Comparison of ENCODE assay signal across 1 cellular context in genomic region chr7:76505168-76506080, GRCh38.
TF ChIP-seq lines count a peak whose summit lies in the region.

No MANE protein-coding gene starts in this region.

TF ChIP-seq in K562, 482 proteins besides CTCF, POLR2A, EP300 and RAD21:
- peak; percentile 38; the same call in 1 of the 2 replicates for TF ChIP-seq POLR2G (IDR thresholded peaks at IDR 0.05; ENCODE audit: low read depth, low read length)
- no peak for TF ChIP-seq PHB2 (IDR thresholded peaks at IDR 0.05; ENCODE audit: low read depth)
TF ChIP-seq in K562: peak in this region for 1.
